ENCODE assay signal across 18 cellular contexts in the genomic region with DNA sequence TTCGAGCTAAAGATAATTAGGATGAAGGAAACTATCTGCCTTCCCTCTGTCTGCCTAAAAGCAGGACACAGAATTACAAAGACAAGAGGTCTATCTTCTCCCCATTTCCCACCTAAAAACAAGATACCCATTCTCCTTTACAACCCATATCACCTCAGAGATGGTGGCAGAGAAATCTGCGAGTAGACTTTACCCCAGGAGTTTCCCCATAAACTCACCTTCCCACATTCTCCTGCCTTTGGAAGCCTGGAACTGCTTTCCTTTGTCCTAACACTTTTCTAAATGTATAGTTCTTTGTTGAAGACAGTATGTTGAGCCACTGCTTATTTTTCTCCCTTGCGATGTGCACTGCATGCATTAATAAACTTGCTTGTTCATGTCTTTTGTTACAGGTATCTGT. TPM values are rescaled to one million over a fixed set of nuclear protein-coding genes. Genes with fewer than 3 reads are reported as not detected.
DNase-seq lines count a peak whose midpoint lies in the region; TF ChIP-seq lines count a peak whose summit lies in the region.
"Had no signal": no experiment of that assay in that cellular context is flagged by ENCODE, and none has a peak within 500 bp of the region (broad histone marks: within the 10 kb centered on the region; RNA-seq: fewer than 3 reads in every experiment).

No MANE protein-coding gene starts in this region.

- peaks cover 7% of the 10 kb centered on the region for H3K4me1 ChIP-seq in neural progenitor cell
- H3K4me1 ChIP-seq: BLaER1 had no signal

- H3K9me3 Mint-ChIP-seq in endothelial cell (ENCODE audit: unreplicated experiment): no peaks in the 10 kb centered on the region
- no peaks in the 10 kb centered on the region for H3K9me3 Mint-ChIP-seq in neural progenitor cell
- no peaks in the 10 kb centered on the region for H3K9me3 Mint-ChIP-seq in progenitor cell of endocrine pancreas (ENCODE audit: low read depth)

- H3F3A ChIP-seq in neural progenitor cell (ENCODE audit: low read depth): peaks cover 7% of the 10 kb centered on the region

- no peak overlapping the region for H3K4me2 ChIP-seq in neural progenitor cell
- H3K4me2 ChIP-seq: A549, BLaER1 had no signal

- H4K20me1 ChIP-seq in neural progenitor cell (ENCODE audit: low read depth): no peaks in the 10 kb centered on the region
- H4K20me1 ChIP-seq: BLaER1 had no signal

- H3K27ac Mint-ChIP-seq in endothelial cell (ENCODE audit: unreplicated experiment) (peak overlapping the region; percentile 19), neural progenitor cell (no peak overlapping the region), progenitor cell of endocrine pancreas (no peak overlapping the region)
- H3K27ac Mint-ChIP-seq: CD14-positive monocyte; CD4-positive, alpha-beta memory T cell had no signal

- DNase-seq in endothelial cell (ENCODE audit: low spot score) (no peak), neural progenitor cell (ENCODE audit: low spot score) (no peak), progenitor cell of endocrine pancreas (ENCODE audit: low spot score, unreplicated experiment) (no peak), DMS114 treated with DMSO at 0.1 percent for 48 hours (lab: John Stamatoyannopoulos, UW; ENCODE audit: unreplicated experiment) (no peak), T-helper 1 cell (no peak), hypothalamus (lab: John Stamatoyannopoulos, UW) (no peak)
- DNase-seq: Calu3; CD4-positive, alpha-beta memory T cell; DMS53; DND-41; EL; GM23248 had no signal

- H2AFZ ChIP-seq in neural progenitor cell (replicated peaks): no peak overlapping the region
- H2AFZ ChIP-seq: GM23248 had no signal

- TF ChIP-seq CTCF in endothelial cell (IDR thresholded peaks at IDR 0.05; ENCODE audit: unreplicated experiment) (no peak), neural progenitor cell (IDR thresholded peaks at IDR 0.05) (no peak), progenitor cell of endocrine pancreas (IDR thresholded peaks at IDR 0.05; ENCODE audit: unreplicated experiment) (no peak)

- H3K27ac ChIP-seq in angular gyrus (ENCODE audit: low read depth, low read length): peak overlapping the region; percentile 11
- peak overlapping the region; percentile 15 for H3K27ac ChIP-seq in neural progenitor cell
- H3K27ac ChIP-seq: A549, BLaER1, GM23248 had no signal

- no peaks in the 10 kb centered on the region for H3K9me3 ChIP-seq in neural progenitor cell (ENCODE audit: low read depth)
- H3K9me3 ChIP-seq: A549, BLaER1, HAP-1 had no signal

- H3K4me3 Mint-ChIP-seq in endothelial cell (ENCODE audit: unreplicated experiment): no peak overlapping the region
- H3K4me3 Mint-ChIP-seq in neural progenitor cell: no peak overlapping the region
- H3K4me3 Mint-ChIP-seq in progenitor cell of endocrine pancreas (ENCODE audit: low read depth): no peak overlapping the region
- H3K4me3 Mint-ChIP-seq: CD14-positive monocyte; CD4-positive, alpha-beta memory T cell had no signal

- H3K27me3 Mint-ChIP-seq in endothelial cell (ENCODE audit: unreplicated experiment) (peaks cover 1% of the 10 kb centered on the region), neural progenitor cell (ENCODE audit: insufficient read depth, low read depth) (no peaks in the 10 kb centered on the region), progenitor cell of endocrine pancreas (no peaks in the 10 kb centered on the region)

- H3K36me3 Mint-ChIP-seq in endothelial cell (ENCODE audit: low read depth, unreplicated experiment): peaks cover 12% of the 10 kb centered on the region
- no peaks in the 10 kb centered on the region for H3K36me3 Mint-ChIP-seq in neural progenitor cell
- peaks cover 8% of the 10 kb centered on the region for H3K36me3 Mint-ChIP-seq in progenitor cell of endocrine pancreas (ENCODE audit: insufficient read depth)
- H3K36me3 Mint-ChIP-seq: CD4-positive, alpha-beta memory T cell had no signal

- no peak overlapping the region for H3K9ac ChIP-seq in neural progenitor cell
- H3K9ac ChIP-seq: BLaER1, GM23248 had no signal

- no peaks in the 10 kb centered on the region for H3K36me3 ChIP-seq in neural progenitor cell
- H3K36me3 ChIP-seq: BLaER1, HAP-1 had no signal

- H3K4me1 Mint-ChIP-seq in endothelial cell (ENCODE audit: unreplicated experiment) (peaks cover 49% of the 10 kb centered on the region), neural progenitor cell (no peaks in the 10 kb centered on the region), progenitor cell of endocrine pancreas (ENCODE audit: low read depth) (no peaks in the 10 kb centered on the region)
- H3K4me1 Mint-ChIP-seq: CD4-positive, alpha-beta memory T cell had no signal

- no peaks in the 10 kb centered on the region for H3K27me3 ChIP-seq in neural progenitor cell
- H3K27me3 ChIP-seq: BLaER1 had no signal

- H3K79me2 ChIP-seq in neural progenitor cell (ENCODE audit: low read depth): peaks cover 9% of the 10 kb centered on the region

- no peak overlapping the region for H3K4me3 ChIP-seq in neural progenitor cell
- H3K4me3 ChIP-seq: A549, BLaER1, GM12878, GM23248, HAP-1 had no signal

RNA-seq across cellular contexts. Expression of a gene that starts 8.0 kb away (rescaled TPM):
- 106 TPM for total RNA-seq in endothelial cell (ENCODE audit: unreplicated experiment)
- 13.2 and 17.3 TPM in 2 replicates for total RNA-seq in neural progenitor cell (ENCODE audit: low replicate concordance)
- 42.0 and 46.9 TPM in 2 replicates for total RNA-seq in progenitor cell of endocrine pancreas
